In genomic region chr4:185183622-185184281, GRCh38 we compare ENCODE assay signal across 8 cellular contexts. TPM values are rescaled to one million over a fixed set of nuclear protein-coding genes. Genes with fewer than 3 reads are reported as not detected.
A peak's percentile ranks its signal among the peaks of the same experiment; 100 is the strongest.
DNase-seq lines count a peak whose midpoint lies in the region; ATAC-seq and TF ChIP-seq lines count a peak whose summit lies in the region.

No MANE protein-coding gene starts in this region.

- POLR2A ChIA-PET in Panc1 (lab: Charles Lee) = interaction anchor here (0.6 kb wide), 1 partner anchor 15 kb away, joined by 5 read pairs; no protein-coding TSS in a partner anchor

- no peaks in the 10 kb centered on the region for H3K9me3 Mint-ChIP-seq in activated T-cell treated with anti-CD3 and anti-CD28 coated beads, Interleukin-2, amount 50 U/mL, for 24 hours
- no peaks in the 10 kb centered on the region for H3K9me3 Mint-ChIP-seq in nephron

- H3K27ac ChIP-seq in Panc1 (ENCODE audit: low read length) (no peak overlapping the region), stomach (peak overlapping the region in 1 of 5 donors; percentile 10)

- no TSS peak for BruUV-seq in Panc1 (replicated peaks; lab: Mats Ljungman, UMichigan)

- DNase-seq in 8988T (peak; percentile 34), Kasumi-1 (lab: John Stamatoyannopoulos, UW) (peak; percentile 89 to 97), Panc1 (ENCODE audit: low read depth, low spot score) (no peak), fibroblast of gingiva (ENCODE audit: low read depth) (peak; percentile 86), stomach (peak; percentile 90)
- peak; percentile 64 for DNase-seq in activated T-cell treated with anti-CD3 and anti-CD28 coated beads, Interleukin-2, amount 50 U/mL, for 24 hours

- peaks cover 56% of the 10 kb centered on the region for H3K36me3 Mint-ChIP-seq in activated T-cell treated with anti-CD3 and anti-CD28 coated beads, Interleukin-2, amount 50 U/mL, for 24 hours (ENCODE audit: low read depth)
- H3K36me3 Mint-ChIP-seq in nephron (ENCODE audit: low read depth) = peaks cover 15% of the 10 kb centered on the region

- no peaks in the 10 kb centered on the region for H3K36me3 ChIP-seq in Panc1 (ENCODE audit: control insufficient read depth, insufficient read depth, low read length)
- peaks cover 0 to 21% (median 20%) of the 10 kb centered on the region in 4 donors for H3K36me3 ChIP-seq in stomach

- CTCF ChIA-PET in Panc1 (lab: Charles Lee) = interaction anchor here (0.6 kb wide), 1 partner anchor 88 kb away, joined by 3 read pairs; no protein-coding TSS in a partner anchor

- no peaks in the 10 kb centered on the region for H3K27me3 Mint-ChIP-seq in activated T-cell treated with anti-CD3 and anti-CD28 coated beads, Interleukin-2, amount 50 U/mL, for 24 hours
- no peaks in the 10 kb centered on the region for H3K27me3 Mint-ChIP-seq in nephron (ENCODE audit: low read depth)

- no peaks in the 10 kb centered on the region for H3K4me1 ChIP-seq in Panc1 (ENCODE audit: control insufficient read depth, insufficient read depth, low read length)
- peaks cover 0 to 27% (median 6%) of the 10 kb centered on the region in 4 donors for H3K4me1 ChIP-seq in stomach

- H3K4me3 ChIP-seq in Panc1 (ENCODE audit: low read depth in 2 of 2, low read length in 2 of 2) (no peak overlapping the region), stomach (no peak overlapping the region)

- peak; percentile 67 for ATAC-seq in GM18511 (IDR thresholded peaks at IDR 0.05; ENCODE audit: unreplicated experiment)
- peak; percentile 75 for ATAC-seq in Panc1

- in situ Hi-C loops in Panc1 (cut with HindIII; ENCODE audit: low pct_unique_long_range_greater_than_20kb, low sequenced_read_pairs) = no loop called here

- no peak for TF ChIP-seq POLR2A in stomach (IDR thresholded peaks at IDR 0.05)

- no peak for TF ChIP-seq EP300 in stomach (IDR thresholded peaks at IDR 0.05)

- no peak overlapping the region for H3K27ac Mint-ChIP-seq in activated T-cell treated with anti-CD3 and anti-CD28 coated beads, Interleukin-2, amount 50 U/mL, for 24 hours
- no peak overlapping the region for H3K27ac Mint-ChIP-seq in nephron

- TF ChIP-seq CTCF in Panc1 (IDR thresholded peaks at IDR 0.05) = peak; percentile 78; the same call in 1 of the 2 replicates
- TF ChIP-seq CTCF in nephron (IDR thresholded peaks at IDR 0.05; ENCODE audit: unreplicated experiment in 3 of 3) = peak; percentile 78 to 81 (median 80)
- peak in 5 of 7 experiments; percentile 36 to 79 (median 63) for TF ChIP-seq CTCF in stomach (IDR thresholded peaks at IDR 0.05)

- intact Hi-C loops in Panc1 (cut with micrococcal nuclease; ENCODE audit: unreplicated experiment) (no loop called here), stomach (cut with DNase I; ENCODE audit: low total_unique reads) (no loop called here)

- H3K4me1 Mint-ChIP-seq in activated T-cell treated with anti-CD3 and anti-CD28 coated beads, Interleukin-2, amount 50 U/mL, for 24 hours (ENCODE audit: low read depth) = peaks cover 46% of the 10 kb centered on the region
- H3K4me1 Mint-ChIP-seq in nephron = peaks cover 9% of the 10 kb centered on the region

- H3K9me3 ChIP-seq in Panc1 (ENCODE audit: control insufficient read depth, insufficient read depth, low read depth, low read length) (no peaks in the 10 kb centered on the region), stomach (no peaks in the 10 kb centered on the region)

- H3K27me3 ChIP-seq in Panc1 (ENCODE audit: control insufficient read depth, insufficient read depth, low read length) (no peaks in the 10 kb centered on the region), stomach (no peaks in the 10 kb centered on the region)

- H3K4me3 Mint-ChIP-seq in activated T-cell treated with anti-CD3 and anti-CD28 coated beads, Interleukin-2, amount 50 U/mL, for 24 hours = no peak overlapping the region
- no peak overlapping the region for H3K4me3 Mint-ChIP-seq in nephron

- 40 to 48% (median 41%) methylated on average over 6 of the region's 6 CpGs for WGBS in stomach, 5 donors

RNA-seq across cellular contexts. Expression of gene CFAP97, which starts 20.0 kb away (rescaled TPM):
- 39.0 TPM for total RNA-seq in Panc1 (2021; ENCODE audit: unreplicated experiment)
- 9.6 TPM for polyA plus RNA-seq in Panc1 (2012; ENCODE audit: insufficient read length)
- 10 to 100 TPM in 4 of 5 donors, 1 to 10 TPM in 1; 8.7 to 39.8 (median 22.5) TPM for total RNA-seq in stomach
- polyA plus RNA-seq in stomach = 10 to 100 TPM in 1 of 3 donors, 1 to 10 TPM in 2; 4.8 to 11.0 (median 8.8) TPM

RNA-seq across cellular contexts. Expression of gene SNX25, which starts 25.6 kb away (rescaled TPM):
- total RNA-seq in Panc1 (2021; ENCODE audit: unreplicated experiment) (16.7 TPM), stomach (10 to 100 TPM in 4 of 5 donors, 1 to 10 TPM in 1; 4.1 to 36.8 (median 26.4) TPM)
- polyA plus RNA-seq in Panc1 (2012; ENCODE audit: insufficient read length) = 5.5 TPM
- 1 to 10 TPM; 2.6 to 4.7 (median 3.2) TPM for polyA plus RNA-seq in stomach

RNA-seq across cellular contexts. Expression of gene SLC25A4, which starts 40.7 kb away (rescaled TPM):
- total RNA-seq in Panc1 (2021; ENCODE audit: unreplicated experiment) (18.6 TPM), stomach (100 to 1,000 TPM in 1 of 5 donors, 10 to 100 TPM in 4; 10.7 to 140 (median 36.5) TPM)
- 26.4 TPM for polyA plus RNA-seq in Panc1 (2012; ENCODE audit: insufficient read length)
- 10 to 100 TPM; 39.9 to 46.4 (median 46.3) TPM for polyA plus RNA-seq in stomach
